Comparison of ENCODE assay signal across 10 cellular contexts in genomic region chrX:154082396-154083133, GRCh38. TPM values are rescaled to one million over a fixed set of nuclear protein-coding genes. Genes with fewer than 3 reads are reported as not detected.
DNase-seq lines count a peak whose midpoint lies in the region; ATAC-seq and TF ChIP-seq lines count a peak whose summit lies in the region.
"Had no signal": no experiment of that assay in that cellular context is flagged by ENCODE, and none has a peak within 500 bp of the region (broad histone marks: within the 10 kb centered on the region; RNA-seq: fewer than 3 reads in every experiment).

No MANE protein-coding gene starts in this region.

- POLR2A ChIA-PET in naive thymus-derived CD8-positive, alpha-beta T cell (lab: Charles Lee), result no interaction called here
- POLR2A ChIA-PET in HEK293T (lab: Yijun Ruan, JAX), result no interaction called here

- H3K4me1 ChIP-seq in CD4-positive, CD25-positive, alpha-beta regulatory T cell (ENCODE audit: control insufficient read depth, insufficient read depth, low read length, poor library complexity, severe bottlenecking), result peaks cover 25% of the 10 kb centered on the region

- peaks cover 0 to 45% (median 22%) of the 10 kb centered on the region in 4 donors for H3K4me1 Mint-ChIP-seq in CD4-positive, CD25-positive, alpha-beta regulatory T cell
- peaks cover 10 to 44% (median 37%) of the 10 kb centered on the region in 4 donors for H3K4me1 Mint-ChIP-seq in naive thymus-derived CD8-positive, alpha-beta T cell

- H3K27me3 Mint-ChIP-seq in CD4-positive, CD25-positive, alpha-beta regulatory T cell, result no peaks in the 10 kb centered on the region
- H3K27me3 Mint-ChIP-seq in naive thymus-derived CD8-positive, alpha-beta T cell, result no peaks in the 10 kb centered on the region

- no peak for DNase-seq in CD4-positive, CD25-positive, alpha-beta regulatory T cell
- DNase-seq in LHCN-M2 (ENCODE audit: low read depth) (peak; percentile 70), coronary artery (ENCODE audit: low spot score) (no peak), islet precursor cell (no peak), HEK293T (ENCODE audit: extremely low spot score) (no peak), NCI-H2029 (lab: John Stamatoyannopoulos, UW) (no peak)
- DNase-seq in naive thymus-derived CD8-positive, alpha-beta T cell, result no peak
- DNase-seq: NCI-H1930 had no signal

- peaks cover 7% of the 10 kb centered on the region for H3K36me3 Mint-ChIP-seq in CD4-positive, CD25-positive, alpha-beta regulatory T cell
- peaks cover 0 to 49% (median 1%) of the 10 kb centered on the region in 3 donors for H3K36me3 Mint-ChIP-seq in naive thymus-derived CD8-positive, alpha-beta T cell

- CTCF ChIA-PET in HEK293T (lab: Yijun Ruan, JAX), result no interaction called here

- no peak for TF ChIP-seq CTCF in coronary artery (IDR thresholded peaks at IDR 0.05)

- H3K4me3 Mint-ChIP-seq in CD4-positive, CD25-positive, alpha-beta regulatory T cell, result peak overlapping the region; percentile 13 to 73 (median 54)
- peak overlapping the region in 9 of 10 donors; percentile 24 to 75 (median 48) for H3K4me3 Mint-ChIP-seq in naive thymus-derived CD8-positive, alpha-beta T cell

- no peak for ATAC-seq in CD4-positive, CD25-positive, alpha-beta regulatory T cell (ENCODE audit: low read depth in 2 of 2)
- no peak for ATAC-seq in naive thymus-derived CD8-positive, alpha-beta T cell
- no peak for ATAC-seq in GM21381 (IDR thresholded peaks at IDR 0.05; ENCODE audit: unreplicated experiment)

- no peaks in the 10 kb centered on the region for H3K9me3 Mint-ChIP-seq in CD4-positive, CD25-positive, alpha-beta regulatory T cell
- H3K9me3 Mint-ChIP-seq in naive thymus-derived CD8-positive, alpha-beta T cell, result no peaks in the 10 kb centered on the region

- no peaks in the 10 kb centered on the region for H3K27me3 ChIP-seq in CD4-positive, CD25-positive, alpha-beta regulatory T cell (ENCODE audit: control insufficient read depth, insufficient read depth, low read length)

- peak overlapping the region; percentile 49 for H3K27ac ChIP-seq in CD4-positive, CD25-positive, alpha-beta regulatory T cell (ENCODE audit: insufficient read depth, low read length, poor library complexity, severe bottlenecking)
- H3K27ac ChIP-seq in coronary artery, result peak overlapping the region; percentile 27 to 65
- H3K27ac ChIP-seq: VCaP had no signal

- H3K9me3 ChIP-seq in CD4-positive, CD25-positive, alpha-beta regulatory T cell (ENCODE audit: control insufficient read depth in 2 of 2, low read length in 2 of 2), result no peaks in the 10 kb centered on the region

- peak overlapping the region; percentile 38 to 54 (median 52) for H3K27ac Mint-ChIP-seq in CD4-positive, CD25-positive, alpha-beta regulatory T cell
- peak overlapping the region in 8 of 10 donors; percentile 53 to 94 (median 74) for H3K27ac Mint-ChIP-seq in naive thymus-derived CD8-positive, alpha-beta T cell

- peaks cover 6% of the 10 kb centered on the region for H3K36me3 ChIP-seq in CD4-positive, CD25-positive, alpha-beta regulatory T cell (ENCODE audit: control insufficient read depth, insufficient read depth, low read length)

- H3K4me3 ChIP-seq in CD4-positive, CD25-positive, alpha-beta regulatory T cell (ENCODE audit: low read depth, low read length), result peak overlapping the region; percentile 32
- no peak overlapping the region for H3K4me3 ChIP-seq in coronary artery

TF ChIP-seq in HEK293T, 16 proteins besides CTCF, POLR2A, EP300 and RAD21:
- TF ChIP-seq SUZ12 (IDR thresholded peaks at IDR 0.05) (no peak), LEF1 (IDR thresholded peaks at IDR 0.05; ENCODE audit: borderline replicate concordance) (no peak), SP1 (IDR thresholded peaks at IDR 0.05) (no peak), ZNF384 (IDR thresholded peaks at IDR 0.05) (no peak), ARNT (IDR thresholded peaks at IDR 0.05) (no peak), FOXM1 (IDR thresholded peaks at IDR 0.05; ENCODE audit: borderline replicate concordance) (no peak), FOXA1 (IDR thresholded peaks at IDR 0.05) (no peak), ELF4 (IDR thresholded peaks at IDR 0.05) (no peak), HDGF (IDR thresholded peaks at IDR 0.05; ENCODE audit: borderline replicate concordance) (no peak), BHLHE40 (IDR thresholded peaks at IDR 0.05; ENCODE audit: borderline replicate concordance) (no peak), TARDBP (IDR thresholded peaks at IDR 0.05) (no peak), CTBP1 (IDR thresholded peaks at IDR 0.05; ENCODE audit: borderline replicate concordance) (no peak), NFRKB (IDR thresholded peaks at IDR 0.05) (no peak)

RNA-seq across cellular contexts. Expression of gene MECP2, which starts 15.0 kb away (rescaled TPM):
- 180 TPM for total RNA-seq in CD4-positive, CD25-positive, alpha-beta regulatory T cell
- polyA plus RNA-seq in CD4-positive, CD25-positive, alpha-beta regulatory T cell, result 10 to 100 TPM; 13.3 to 20.5 (median 15.2) TPM
- total RNA-seq in LHCN-M2 (2014; rRNA removed), result 23.8 and 23.9 TPM in 2 replicates
- polyA plus RNA-seq in LHCN-M2 (2012), result 14.6 TPM
- 10 to 100 TPM; 87.7 to 88.3 TPM for total RNA-seq in naive thymus-derived CD8-positive, alpha-beta T cell
- polyA plus RNA-seq in naive thymus-derived CD8-positive, alpha-beta T cell, result 10 to 100 TPM; 12.0 to 22.2 (median 12.2) TPM
